17 cellular contexts compared by ENCODE assay signal in the genomic region with DNA sequence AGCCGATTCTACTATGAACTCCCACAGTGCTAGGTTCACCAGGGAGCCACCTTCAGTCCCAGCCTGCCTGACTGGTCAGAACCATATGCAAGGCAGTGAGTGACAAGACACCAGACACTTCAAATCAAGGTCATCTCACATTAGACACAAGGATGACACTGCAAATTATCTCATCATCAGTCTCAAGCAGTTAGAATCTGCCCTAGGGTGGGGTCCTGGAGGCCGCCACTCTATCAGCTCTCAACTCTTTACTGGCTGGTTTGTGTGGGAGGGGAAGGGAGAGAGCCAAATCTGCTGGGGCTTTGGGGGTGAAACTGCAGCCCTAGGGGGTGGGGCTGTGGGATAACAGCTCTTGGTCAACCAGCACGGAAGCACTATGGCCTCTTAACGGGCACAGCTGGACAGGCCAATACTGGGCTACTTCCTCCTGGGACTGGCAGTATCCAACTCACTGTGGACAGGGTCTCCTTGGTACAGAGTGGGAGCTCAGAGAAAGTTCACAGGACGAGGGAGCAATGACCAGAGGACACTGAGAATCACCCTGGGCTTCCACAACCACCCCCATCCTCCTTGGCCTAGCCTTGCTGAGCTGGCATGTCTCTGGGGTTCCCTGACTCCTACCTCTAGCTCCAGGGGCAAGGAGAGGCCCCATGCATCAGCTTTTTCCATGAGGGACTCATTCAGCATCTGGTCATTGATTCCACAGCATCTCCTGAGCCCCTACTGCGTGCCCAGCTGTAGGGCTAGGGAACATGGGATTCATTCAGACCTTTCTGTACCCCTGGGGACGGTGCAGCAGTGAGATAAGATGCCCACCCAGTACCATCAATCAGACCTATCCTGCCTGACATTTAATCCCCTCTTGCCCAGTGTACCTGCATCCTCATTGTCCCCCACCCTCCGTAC. TPM values are rescaled to one million over a fixed set of nuclear protein-coding genes. Genes with fewer than 3 reads are reported as not detected.
DNase-seq lines count a peak whose midpoint lies in the region; ATAC-seq, FAIRE-seq and TF ChIP-seq lines count a peak whose summit lies in the region.
"Had no signal": no experiment of that assay in that cellular context is flagged by ENCODE, and none has a peak within 500 bp of the region (broad histone marks: within the 10 kb centered on the region; RNA-seq: fewer than 3 reads in every experiment).

No MANE protein-coding gene starts in this region.

- no peak overlapping the region for H2AFZ ChIP-seq in HepG2 (ENCODE audit: low read length)

- in situ Hi-C loops in HepG2 (cut with HindIII; ENCODE audit: extremely low pct_ligation_motif_present, low pct_unique_long_range_greater_than_20kb) = no loop called here
- in situ Hi-C loops in gastrocnemius medialis (cut with MboI; ENCODE audit: low sequenced_read_pairs in 4 of 4) = no loop called here

- no peak for TF ChIP-seq CTCF in activated CD8-positive, alpha-beta T cell treated with anti-CD3 and anti-CD28 coated beads for 36 hours (IDR thresholded peaks at IDR 0.05)
- TF ChIP-seq CTCF in WERI-Rb-1 (IDR thresholded peaks at IDR 0.05; ENCODE audit: low read depth, low read length) (no peak), HepG2 (CRISPR knock-in tag; IDR thresholded peaks at IDR 0.05) (no peak), gastrocnemius medialis (IDR thresholded peaks at IDR 0.05 in 4 of 5, conservative IDR thresholded peaks at IDR 0.05 in 1 of 5) (no peak)

- H3K27me3 ChIP-seq in WERI-Rb-1 (ENCODE audit: insufficient read depth, low read depth, severe bottlenecking) = no peaks in the 10 kb centered on the region
- peaks cover 20 to 93% of the 10 kb centered on the region in 2 experiments for H3K27me3 ChIP-seq in HepG2 (ENCODE audit: control insufficient read depth in 1 of 2, insufficient read depth in 2 of 2, low read length in 2 of 2)
- peaks cover 9 to 26% (median 23%) of the 10 kb centered on the region in 3 donors for H3K27me3 ChIP-seq in gastrocnemius medialis
- H3K27me3 ChIP-seq: thyroid gland had no signal

- no peaks in the 10 kb centered on the region for H3K9me3 Mint-ChIP-seq in activated CD8-positive, alpha-beta T cell treated with anti-CD3 and anti-CD28 coated beads, Interleukin-2, amount 10 ng/mL, durations not matched to agents 7 days and 5 days (ENCODE audit: insufficient read depth)
- no peaks in the 10 kb centered on the region for H3K9me3 Mint-ChIP-seq in activated CD8-positive, alpha-beta T cell treated with anti-CD3 and anti-CD28 coated beads for 36 hours

- H3K36me3 Mint-ChIP-seq in activated CD8-positive, alpha-beta T cell treated with anti-CD3 and anti-CD28 coated beads, Interleukin-2, amount 10 ng/mL, durations not matched to agents 7 days and 5 days (ENCODE audit: low read depth) = no peaks in the 10 kb centered on the region
- no peaks in the 10 kb centered on the region for H3K36me3 Mint-ChIP-seq in activated CD8-positive, alpha-beta T cell treated with anti-CD3 and anti-CD28 coated beads for 36 hours (ENCODE audit: low read depth)

- H4K20me1 ChIP-seq in HepG2 (ENCODE audit: insufficient read depth, low read length) = no peaks in the 10 kb centered on the region; the same call in 1 of the 2 replicates

- BruUV-seq in HepG2 (replicated peaks; lab: Mats Ljungman, UMichigan) = no TSS peak

- no peaks in the 10 kb centered on the region for H3K9me3 ChIP-seq in WERI-Rb-1 (ENCODE audit: severe bottlenecking)
- H3K9me3 ChIP-seq in HepG2 (ENCODE audit: low read length) = no peaks in the 10 kb centered on the region
- no peaks in the 10 kb centered on the region for H3K9me3 ChIP-seq in gastrocnemius medialis
- H3K9me3 ChIP-seq: thyroid gland had no signal

- H3K36me3 ChIP-seq in WERI-Rb-1 (no peaks in the 10 kb centered on the region), HepG2 (replicated peaks in 1 of 2; ENCODE audit: control insufficient read depth in 1 of 2, insufficient read depth in 2 of 2, low read length in 2 of 2) (no peaks in the 10 kb centered on the region), gastrocnemius medialis (no peaks in the 10 kb centered on the region)
- H3K36me3 ChIP-seq: thyroid gland had no signal

- H3K79me2 ChIP-seq in HepG2 (ENCODE audit: insufficient read depth, low read length) = no peaks in the 10 kb centered on the region

- no peaks in the 10 kb centered on the region for H3K4me1 Mint-ChIP-seq in activated CD8-positive, alpha-beta T cell treated with anti-CD3 and anti-CD28 coated beads, Interleukin-2, amount 10 ng/mL, durations not matched to agents 7 days and 5 days (ENCODE audit: low read depth)
- peaks cover under 1% of the 10 kb centered on the region for H3K4me1 Mint-ChIP-seq in activated CD8-positive, alpha-beta T cell treated with anti-CD3 and anti-CD28 coated beads for 36 hours (ENCODE audit: low read depth)

- POLR2A ChIA-PET in activated CD8-positive, alpha-beta T cell treated with anti-CD3 and anti-CD28 coated beads, Interleukin-2, amount 10 ng/mL, durations not matched to agents 7 days and 5 days (lab: Charles Lee) = no interaction called here
- POLR2A ChIA-PET in activated CD8-positive, alpha-beta T cell treated with anti-CD3 and anti-CD28 coated beads for 36 hours (lab: Charles Lee) = interaction anchor here (0.5 kb wide), 1 partner anchor 252 kb away, joined by 3 read pairs; no protein-coding TSS in a partner anchor
- POLR2A ChIA-PET in HepG2 (lab: Yijun Ruan, JAX) = no interaction called here

- TF ChIP-seq POLR2A in HepG2 (IDR thresholded peaks at IDR 0.05; ENCODE audit: insufficient read depth in 1 of 2, low read depth in 2 of 2, low read length in 2 of 2) (no peak), gastrocnemius medialis (IDR thresholded peaks at IDR 0.05) (no peak)

- no peak for ATAC-seq in activated CD8-positive, alpha-beta T cell treated with anti-CD3 and anti-CD28 coated beads, Interleukin-2, amount 10 ng/mL, durations not matched to agents 7 days and 5 days
- ATAC-seq in activated CD8-positive, alpha-beta T cell treated with anti-CD3 and anti-CD28 coated beads for 36 hours = no peak
- ATAC-seq in HepG2 (no peak), gastrocnemius medialis (no peak), GM21528 (IDR thresholded peaks at IDR 0.05; ENCODE audit: low FRiP score, unreplicated experiment) (no peak)

- H3K9ac ChIP-seq in HepG2 (ENCODE audit: insufficient read depth, low read depth, low read length) = no peak overlapping the region

- 34% methylated on average over 8 of the region's 8 CpGs for WGBS in HepG2 (ENCODE audit: low lambda C conversion rate)

- DNase-seq in activated CD8-positive, alpha-beta T cell treated with anti-CD3 and anti-CD28 coated beads, Interleukin-2, amount 10 ng/mL, durations not matched to agents 7 days and 5 days = peak; percentile 16
- no peak for DNase-seq in activated CD8-positive, alpha-beta T cell treated with anti-CD3 and anti-CD28 coated beads for 36 hours
- DNase-seq in WERI-Rb-1 (peak; percentile 5), HepG2 (ENCODE audit: low spot score) (no peak), gastrocnemius medialis (peak; percentile 1 to 8), foreskin melanocyte (no peak), DMS53 (lab: John Stamatoyannopoulos, UW) (no peak)
- DNase-seq: amniotic stem cell, COR-L47, MV-4-11, NCI-H2227 treated with DMSO at 0.1 percent for 48 hours had no signal

- H3K27ac ChIP-seq in WERI-Rb-1 (no peak overlapping the region), HepG2 (ENCODE audit: extremely low read length, insufficient read depth, low read length) (no peak overlapping the region), gastrocnemius medialis (no peak overlapping the region)
- H3K27ac ChIP-seq: thyroid gland had no signal

- intact Hi-C loops in activated CD8-positive, alpha-beta T cell treated with anti-CD3 and anti-CD28 coated beads for 36 hours (cut with micrococcal nuclease) = no loop called here
- intact Hi-C loops in HepG2 (cut with micrococcal nuclease; ENCODE audit: unreplicated experiment) = no loop called here
- intact Hi-C loops in gastrocnemius medialis (cut with DNase I; ENCODE audit: low total_unique reads) = no loop called here

- no peak overlapping the region for H3K4me3 Mint-ChIP-seq in activated CD8-positive, alpha-beta T cell treated with anti-CD3 and anti-CD28 coated beads, Interleukin-2, amount 10 ng/mL, durations not matched to agents 7 days and 5 days
- no peak overlapping the region for H3K4me3 Mint-ChIP-seq in activated CD8-positive, alpha-beta T cell treated with anti-CD3 and anti-CD28 coated beads for 36 hours

- peaks cover 5% of the 10 kb centered on the region for H3K27me3 Mint-ChIP-seq in activated CD8-positive, alpha-beta T cell treated with anti-CD3 and anti-CD28 coated beads, Interleukin-2, amount 10 ng/mL, durations not matched to agents 7 days and 5 days (ENCODE audit: low read depth)
- peaks cover 4% of the 10 kb centered on the region for H3K27me3 Mint-ChIP-seq in activated CD8-positive, alpha-beta T cell treated with anti-CD3 and anti-CD28 coated beads for 36 hours

- H3K4me3 ChIP-seq in WERI-Rb-1 (ENCODE audit: low read depth, low read length) (no peak overlapping the region), HepG2 (replicated peaks in 1 of 3; ENCODE audit: insufficient read depth in 1 of 3, low read depth in 2 of 3, low read length in 3 of 3) (no peak overlapping the region), gastrocnemius medialis (no peak overlapping the region)
- H3K4me3 ChIP-seq: skin epidermis, thyroid gland had no signal

- CTCF ChIA-PET in activated CD8-positive, alpha-beta T cell treated with anti-CD3 and anti-CD28 coated beads, Interleukin-2, amount 10 ng/mL, durations not matched to agents 7 days and 5 days (lab: Charles Lee) = no interaction called here
- CTCF ChIA-PET in activated CD8-positive, alpha-beta T cell treated with anti-CD3 and anti-CD28 coated beads for 36 hours (lab: Charles Lee) = interaction anchor here (1.4 kb wide), 1 partner anchor 12 kb away, joined by 4 read pairs; no protein-coding TSS in a partner anchor
- CTCF ChIA-PET in HepG2 (lab: Yijun Ruan, JAX; ENCODE audit: low intra/inter-chr PET ratio, low total read pairs) = no interaction called here

- peak overlapping the region; percentile 2 for H3K27ac Mint-ChIP-seq in activated CD8-positive, alpha-beta T cell treated with anti-CD3 and anti-CD28 coated beads, Interleukin-2, amount 10 ng/mL, durations not matched to agents 7 days and 5 days
- no peak overlapping the region for H3K27ac Mint-ChIP-seq in activated CD8-positive, alpha-beta T cell treated with anti-CD3 and anti-CD28 coated beads for 36 hours

- FAIRE-seq in HepG2 (lab: Jason Lieb, UNC) = no peak
- FAIRE-seq: A204.1, HTR-8/SVneo had no signal

- no peak for TF ChIP-seq RAD21 in HepG2 (CRISPR knock-in tag; IDR thresholded peaks at IDR 0.05)

- H3K4me2 ChIP-seq in HepG2 (ENCODE audit: low read depth, low read length) = no peak overlapping the region

- H3K4me1 ChIP-seq in HepG2 (ENCODE audit: insufficient read depth, low read length) (no peaks in the 10 kb centered on the region), gastrocnemius medialis (no peaks in the 10 kb centered on the region)

- TF ChIP-seq EP300 in HepG2 (IDR thresholded peaks at IDR 0.05; ENCODE audit: low read depth in 2 of 2, low read length in 2 of 2) (no peak), HepG2 (CRISPR knock-in tag; IDR thresholded peaks at IDR 0.05; ENCODE audit: borderline replicate concordance) (no peak)

RNA-seq across cellular contexts. Expression of gene GPRIN2, which starts 5.4 kb away (rescaled TPM):
- total RNA-seq in activated CD8-positive, alpha-beta T cell treated with anti-CD3 and anti-CD28 coated beads, Interleukin-2, amount 10 ng/mL, durations not matched to agents 7 days and 5 days = not detected
- not detected for total RNA-seq in activated CD8-positive, alpha-beta T cell treated with anti-CD3 and anti-CD28 coated beads for 36 hours
- not detected in 2 replicates for total RNA-seq in HepG2 (2016; rRNA removed; fragmentation: Illumina TruSeq; extraction: Trizol)
- not detected in 2 replicates for total RNA-seq in HepG2 (2016; cell fraction: cytosol; rRNA removed; fragmentation: Illumina TruSeq; extraction: Trizol; ENCODE audit: low read depth)
- not detected in 2 replicates for total RNA-seq in HepG2 (2016; cell fraction: insoluble cytoplasmic fraction; rRNA removed; fragmentation: Illumina TruSeq; extraction: Trizol)
- total RNA-seq in HepG2 (2016; cell fraction: membrane; rRNA removed; fragmentation: Illumina TruSeq; extraction: Trizol) = not detected in 2 replicates
- total RNA-seq in HepG2 (2016; cell fraction: nucleus; rRNA removed; fragmentation: Illumina TruSeq; extraction: Trizol) = not detected in 2 replicates
- polyA plus RNA-seq in HepG2 (2011; rRNA removed) = not detected in 2 replicates
- polyA plus RNA-seq in HepG2 (2011; cell fraction: cytosol; rRNA removed) = not detected in 2 replicates
- polyA plus RNA-seq in HepG2 (2011; cell fraction: nucleus; rRNA removed) = not detected in 2 replicates
- polyA plus RNA-seq in HepG2 (2012) = not detected in 2 replicates
- polyA plus RNA-seq in HepG2 (2016; cell fraction: cytosol; fragmentation: Illumina TruSeq; extraction: Trizol; ENCODE audit: low read depth) = not detected in 2 replicates
- polyA plus RNA-seq in HepG2 (2016; cell fraction: insoluble cytoplasmic fraction; fragmentation: Illumina TruSeq; extraction: Trizol; ENCODE audit: low read depth) = not detected in 2 replicates
- polyA plus RNA-seq in HepG2 (2016; cell fraction: membrane; fragmentation: Illumina TruSeq; extraction: Trizol; ENCODE audit: low read depth) = not detected in 2 replicates
- polyA plus RNA-seq in HepG2 (2016; cell fraction: nucleus; fragmentation: Illumina TruSeq; extraction: Trizol; ENCODE audit: insufficient read depth, low read depth) = not detected in 2 replicates
- polyA minus RNA-seq in HepG2 (2011; rRNA and poly(A)+ RNA removed; ENCODE audit: low replicate concordance) = not detected in 2 replicates
- polyA minus RNA-seq in HepG2 (2011; cell fraction: cytosol; rRNA and poly(A)+ RNA removed) = not detected in 2 replicates
- polyA minus RNA-seq in HepG2 (2011; cell fraction: nucleus; rRNA and poly(A)+ RNA removed) = not detected in 2 replicates
- not detected for total RNA-seq in gastrocnemius medialis
- total RNA-seq: activated CD8-positive, alpha-beta memory T cell treated with anti-CD3 and anti-CD28 coated beads for 36 hours had no signal

RNA-seq across cellular contexts. Expression of gene SYT15, which starts 27.9 kb away (rescaled TPM):
- 1 to 10 TPM in 1 of 2 experiments, under 1 TPM in 1; 0.55 to 1.0 TPM for total RNA-seq in activated CD8-positive, alpha-beta T cell treated with anti-CD3 and anti-CD28 coated beads, Interleukin-2, amount 10 ng/mL, durations not matched to agents 7 days and 5 days
- under 1 TPM; 0.59 to 0.98 TPM for total RNA-seq in activated CD8-positive, alpha-beta T cell treated with anti-CD3 and anti-CD28 coated beads for 36 hours
- total RNA-seq in HepG2 (2016; rRNA removed; fragmentation: Illumina TruSeq; extraction: Trizol) = 0.24 and 0.38 TPM in 2 replicates
- 0.40 TPM in 1 of 2 replicates, not detected in the other for total RNA-seq in HepG2 (2016; cell fraction: cytosol; rRNA removed; fragmentation: Illumina TruSeq; extraction: Trizol; ENCODE audit: low read depth)
- 0.19 and 0.34 TPM in 2 replicates for total RNA-seq in HepG2 (2016; cell fraction: insoluble cytoplasmic fraction; rRNA removed; fragmentation: Illumina TruSeq; extraction: Trizol)
- 0.24 and 0.37 TPM in 2 replicates for total RNA-seq in HepG2 (2016; cell fraction: membrane; rRNA removed; fragmentation: Illumina TruSeq; extraction: Trizol)
- 0.43 and 0.47 TPM in 2 replicates for total RNA-seq in HepG2 (2016; cell fraction: nucleus; rRNA removed; fragmentation: Illumina TruSeq; extraction: Trizol)
- 0.24 and 0.29 TPM in 2 replicates for polyA plus RNA-seq in HepG2 (2011; rRNA removed)
- 0.13 and 0.15 TPM in 2 replicates for polyA plus RNA-seq in HepG2 (2011; cell fraction: cytosol; rRNA removed)
- 0.51 and 0.57 TPM in 2 replicates for polyA plus RNA-seq in HepG2 (2011; cell fraction: nucleus; rRNA removed)
- 3.1 and 5.1 TPM in 2 replicates for polyA plus RNA-seq in HepG2 (2012)
- polyA plus RNA-seq in HepG2 (2016; cell fraction: cytosol; fragmentation: Illumina TruSeq; extraction: Trizol; ENCODE audit: low read depth) = 0.25 TPM in 1 of 2 replicates, not detected in the other
- polyA plus RNA-seq in HepG2 (2016; cell fraction: insoluble cytoplasmic fraction; fragmentation: Illumina TruSeq; extraction: Trizol; ENCODE audit: low read depth) = 0.30 and 0.46 TPM in 2 replicates
- 0.15 and 0.24 TPM in 2 replicates for polyA plus RNA-seq in HepG2 (2016; cell fraction: membrane; fragmentation: Illumina TruSeq; extraction: Trizol; ENCODE audit: low read depth)
- polyA plus RNA-seq in HepG2 (2016; cell fraction: nucleus; fragmentation: Illumina TruSeq; extraction: Trizol; ENCODE audit: insufficient read depth, low read depth) = 0.45 and 1.1 TPM in 2 replicates
- 0.70 and 0.86 TPM in 2 replicates for polyA minus RNA-seq in HepG2 (2011; rRNA and poly(A)+ RNA removed; ENCODE audit: low replicate concordance)
- not detected in 2 replicates for polyA minus RNA-seq in HepG2 (2011; cell fraction: cytosol; rRNA and poly(A)+ RNA removed)
- 1.9 and 2.8 TPM in 2 replicates for polyA minus RNA-seq in HepG2 (2011; cell fraction: nucleus; rRNA and poly(A)+ RNA removed)
- 1 to 10 TPM in 1 of 4 donors, under 1 TPM in 3; 0.36 to 1.0 (median 0.69) TPM for total RNA-seq in gastrocnemius medialis

Comparison
In these comparisons a context has a peak if more than half of its experiments do, and no peak if none do; other contexts are left out.
1. DNase-seq: peak in activated CD8-positive, alpha-beta T cell treated with anti-CD3 and anti-CD28 coated beads, Interleukin-2, amount 10 ng/mL, durations not matched to agents 7 days and 5 days (single experiment), WERI-Rb-1 (single experiment) and gastrocnemius medialis (2 of 2); none in activated CD8-positive, alpha-beta T cell treated with anti-CD3 and anti-CD28 coated beads for 36 hours (single experiment), HepG2 (single experiment), foreskin melanocyte (single experiment) and DMS53 (single experiment).